In genomic region chr18:79448621-79449020, GRCh38 we compare ENCODE assay signal across 6 cellular contexts. TPM values are rescaled to one million over a fixed set of nuclear protein-coding genes. Genes with fewer than 3 reads are reported as not detected.
"Had no signal": no experiment of that assay in that cellular context is flagged by ENCODE, and none has a peak within 500 bp of the region (broad histone marks: within the 10 kb centered on the region; RNA-seq: fewer than 3 reads in every experiment).

No MANE protein-coding gene starts in this region.

- H3K27ac Mint-ChIP-seq: GM23338 had no signal

- ATAC-seq: GM23338, K562 had no signal

- H3K4me3 ChIP-seq: GM23338, K562 had no signal

- H3K4me3 Mint-ChIP-seq: GM23338, H9 had no signal

- H3K9me3 Mint-ChIP-seq: GM23338, H9 had no signal

- H3K4me2 ChIP-seq: GM23338 had no signal

- H2AFZ ChIP-seq: GM23338 had no signal

- DNase-seq: H9, HCEC 1CT, IMR-90 had no signal

RNA-seq across cellular contexts. Expression of gene NFATC1, which starts 52.9 kb away (rescaled TPM):
- total RNA-seq: HT-29 had no signal
